In the genomic region with DNA sequence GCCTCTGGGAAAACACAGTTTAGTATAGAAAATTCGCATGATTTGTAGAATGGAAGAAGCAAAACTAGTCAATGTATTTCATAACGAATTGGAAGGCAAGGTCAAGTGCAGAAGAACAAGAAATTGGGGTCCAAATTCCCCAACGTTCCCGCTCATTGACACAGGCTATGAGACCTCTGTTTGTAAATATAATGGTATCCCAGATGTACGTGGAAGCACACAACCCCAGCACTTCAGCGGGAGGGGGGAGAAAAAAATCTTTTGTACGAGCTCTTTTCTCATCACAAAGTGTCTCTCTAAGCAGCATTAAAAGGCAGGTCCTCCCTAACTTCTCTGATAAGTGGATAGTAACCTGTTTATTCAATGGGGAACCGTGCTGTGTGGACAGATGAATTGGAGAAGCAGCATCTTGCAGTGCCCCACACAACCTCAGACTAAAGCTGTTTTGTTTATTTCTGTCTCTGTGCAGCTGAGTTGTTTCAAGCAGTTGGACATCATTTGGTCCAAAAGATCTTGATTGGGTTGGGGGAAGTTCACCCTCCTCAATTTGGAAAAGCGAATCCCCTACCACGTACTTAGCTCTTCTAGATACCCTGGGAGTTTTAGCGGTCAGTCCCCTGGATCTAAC, we compare ENCODE assay signal across 8 cellular contexts. TPM values are rescaled to one million over a fixed set of nuclear protein-coding genes. Genes with fewer than 3 reads are reported as not detected.
DNase-seq lines count a peak whose midpoint lies in the region; ATAC-seq and TF ChIP-seq lines count a peak whose summit lies in the region.

No MANE protein-coding gene starts in this region.

- H3K27ac ChIP-seq in stomach smooth muscle (ENCODE audit: low read length), result peak overlapping the region; percentile 41

- CTCF ChIA-PET in activated B cell treated with CpG ODN at 0.5 μM for 24 hours (lab: Charles Lee), result interaction anchor here (0.6 to 5.4 kb wide), 6 partner anchors 10 to 190 kb away, joined by 3 to 90 read pairs (median 6); no protein-coding TSS in a partner anchor

- H3K9ac ChIP-seq in iPS-15b (ENCODE audit: low read depth, low read length) (peak overlapping the region; percentile 47), stomach smooth muscle (ENCODE audit: low read length in 2 of 2) (no peak overlapping the region)

- POLR2A ChIA-PET in activated B cell treated with CpG ODN at 0.5 μM for 24 hours (lab: Charles Lee), result interaction anchor here (0.7 to 5.6 kb wide), 11 partner anchors 11 to 788 kb away, joined by 3 to 113 read pairs (median 6); a partner anchor contains a TSS

- H3K27me3 ChIP-seq in iPS-15b (ENCODE audit: control insufficient read depth, insufficient read depth, low read length) (peaks cover 18% of the 10 kb centered on the region), stomach smooth muscle (ENCODE audit: control insufficient read depth in 1 of 2, insufficient read depth in 2 of 2, low read length in 2 of 2) (no peaks in the 10 kb centered on the region)

- H3K27me3 Mint-ChIP-seq in T-helper 1 cell treated with Interleukin-12 subunit alpha and Interleukin-12 subunit beta and Interleukin-4 antibody, amounts not matched to agents 30 μg/mL and 1 μg/mL, for 36 hours (ENCODE audit: low read depth), result peaks cover 27% of the 10 kb centered on the region
- H3K27me3 Mint-ChIP-seq in activated B cell treated with CpG ODN at 0.5 μM for 24 hours, result no peaks in the 10 kb centered on the region

- H3K4me3 Mint-ChIP-seq in T-helper 1 cell treated with Interleukin-12 subunit alpha and Interleukin-12 subunit beta and Interleukin-4 antibody, amounts not matched to agents 30 μg/mL and 1 μg/mL, for 36 hours, result peak overlapping the region; percentile 80
- peak overlapping the region; percentile 86 for H3K4me3 Mint-ChIP-seq in activated B cell treated with CpG ODN at 0.5 μM for 24 hours

- H3K36me3 ChIP-seq in iPS-15b (ENCODE audit: control insufficient read depth, insufficient read depth, low read length) (no peaks in the 10 kb centered on the region), stomach smooth muscle (ENCODE audit: control insufficient read depth in 2 of 2, insufficient read depth in 2 of 2, low read length in 2 of 2) (no peaks in the 10 kb centered on the region)

- H3K36me3 Mint-ChIP-seq in T-helper 1 cell treated with Interleukin-12 subunit alpha and Interleukin-12 subunit beta and Interleukin-4 antibody, amounts not matched to agents 30 μg/mL and 1 μg/mL, for 36 hours (ENCODE audit: low read depth), result peaks cover 12% of the 10 kb centered on the region
- H3K36me3 Mint-ChIP-seq in activated B cell treated with CpG ODN at 0.5 μM for 24 hours (ENCODE audit: low read depth), result peaks cover 4% of the 10 kb centered on the region

- H3K4me1 ChIP-seq in iPS-15b (ENCODE audit: control insufficient read depth, insufficient read depth, low read length) (peaks cover 10% of the 10 kb centered on the region), stomach smooth muscle (ENCODE audit: control insufficient read depth, insufficient read depth, low read length) (peaks cover 32% of the 10 kb centered on the region)

- intact Hi-C loops in activated B cell treated with CpG ODN at 0.5 μM for 24 hours (cut with micrococcal nuclease), result loop anchor here (5.0 to 10.0 kb wide), 3 partner anchors 34 to 116 kb away; no protein-coding TSS in a partner anchor

- H3K4me1 Mint-ChIP-seq in T-helper 1 cell treated with Interleukin-12 subunit alpha and Interleukin-12 subunit beta and Interleukin-4 antibody, amounts not matched to agents 30 μg/mL and 1 μg/mL, for 36 hours (ENCODE audit: low read depth), result peaks cover 54% of the 10 kb centered on the region
- H3K4me1 Mint-ChIP-seq in activated B cell treated with CpG ODN at 0.5 μM for 24 hours, result peaks cover 76% of the 10 kb centered on the region

- no peak for ATAC-seq in activated B cell treated with CpG ODN at 0.5 μM for 24 hours (ENCODE audit: low read depth)

- DNase-seq in T-helper 1 cell (no peak), activated B cell treated with CpG ODN at 0.5 μM for 24 hours (no peak), putamen (ENCODE audit: low spot score) (no peak), T1000 (lab: John Stamatoyannopoulos, UW) (no peak)
- DNase-seq in activated CD4-positive, alpha-beta T cell treated with anti-CD3 and anti-CD28 coated beads, Interleukin-2, amount 50 U/mL, for 48 hours, result no peak

- H3K9me3 ChIP-seq in iPS-15b (ENCODE audit: control insufficient read depth, insufficient read depth, low read length) (no peaks in the 10 kb centered on the region), stomach smooth muscle (ENCODE audit: control insufficient read depth in 2 of 2, low read length in 2 of 2) (no peaks in the 10 kb centered on the region)

- H3K9me3 Mint-ChIP-seq in T-helper 1 cell treated with Interleukin-12 subunit alpha and Interleukin-12 subunit beta and Interleukin-4 antibody, amounts not matched to agents 30 μg/mL and 1 μg/mL, for 36 hours, result no peaks in the 10 kb centered on the region
- H3K9me3 Mint-ChIP-seq in activated B cell treated with CpG ODN at 0.5 μM for 24 hours, result no peaks in the 10 kb centered on the region

- H3K4me3 ChIP-seq in iPS-15b (ENCODE audit: low read depth, low read length) (peak overlapping the region; percentile 87), stomach smooth muscle (ENCODE audit: low read length in 2 of 2) (peak overlapping the region; percentile 74 to 88)

- TF ChIP-seq CTCF in activated B cell treated with CpG ODN at 0.5 μM for 24 hours (IDR thresholded peaks at IDR 0.05), result no peak

- peak overlapping the region; percentile 79 for H3K27ac Mint-ChIP-seq in T-helper 1 cell treated with Interleukin-12 subunit alpha and Interleukin-12 subunit beta and Interleukin-4 antibody, amounts not matched to agents 30 μg/mL and 1 μg/mL, for 36 hours
- H3K27ac Mint-ChIP-seq in activated B cell treated with CpG ODN at 0.5 μM for 24 hours, result peak overlapping the region; percentile 86

RNA-seq across cellular contexts. Expression of a gene that starts 1.1 kb away (rescaled TPM):
- total RNA-seq in activated B cell treated with CpG ODN at 0.5 μM for 24 hours, result 22.4 and 22.7 TPM in 2 replicates
